Comparison of ENCODE assay signal across 1 cellular context in the genomic region with DNA sequence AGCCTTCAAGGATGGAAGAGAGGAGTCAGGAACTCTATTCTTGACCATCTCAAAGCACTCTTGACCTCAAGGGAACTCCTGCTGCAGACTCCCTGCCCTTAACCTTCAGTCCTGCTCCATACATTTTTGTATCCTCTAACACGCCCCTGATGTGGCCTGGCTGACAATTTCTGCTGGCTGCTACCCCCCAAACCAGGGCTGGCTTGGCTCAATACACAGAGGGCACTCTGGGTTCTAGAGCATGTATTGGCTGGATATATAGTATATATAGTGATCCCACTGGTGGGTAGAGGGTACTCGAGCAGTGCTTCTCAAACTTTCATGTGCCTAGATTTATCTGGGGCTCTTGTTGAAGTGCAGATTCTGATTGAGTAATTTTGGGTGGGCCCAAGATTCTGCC.
TF ChIP-seq lines count a peak whose summit lies in the region.

No MANE protein-coding gene starts in this region.

TF ChIP-seq in SK-N-SH, 30 proteins besides CTCF, POLR2A, EP300 and RAD21 (continued from another document):
- TF ChIP-seq, protein P1, sequence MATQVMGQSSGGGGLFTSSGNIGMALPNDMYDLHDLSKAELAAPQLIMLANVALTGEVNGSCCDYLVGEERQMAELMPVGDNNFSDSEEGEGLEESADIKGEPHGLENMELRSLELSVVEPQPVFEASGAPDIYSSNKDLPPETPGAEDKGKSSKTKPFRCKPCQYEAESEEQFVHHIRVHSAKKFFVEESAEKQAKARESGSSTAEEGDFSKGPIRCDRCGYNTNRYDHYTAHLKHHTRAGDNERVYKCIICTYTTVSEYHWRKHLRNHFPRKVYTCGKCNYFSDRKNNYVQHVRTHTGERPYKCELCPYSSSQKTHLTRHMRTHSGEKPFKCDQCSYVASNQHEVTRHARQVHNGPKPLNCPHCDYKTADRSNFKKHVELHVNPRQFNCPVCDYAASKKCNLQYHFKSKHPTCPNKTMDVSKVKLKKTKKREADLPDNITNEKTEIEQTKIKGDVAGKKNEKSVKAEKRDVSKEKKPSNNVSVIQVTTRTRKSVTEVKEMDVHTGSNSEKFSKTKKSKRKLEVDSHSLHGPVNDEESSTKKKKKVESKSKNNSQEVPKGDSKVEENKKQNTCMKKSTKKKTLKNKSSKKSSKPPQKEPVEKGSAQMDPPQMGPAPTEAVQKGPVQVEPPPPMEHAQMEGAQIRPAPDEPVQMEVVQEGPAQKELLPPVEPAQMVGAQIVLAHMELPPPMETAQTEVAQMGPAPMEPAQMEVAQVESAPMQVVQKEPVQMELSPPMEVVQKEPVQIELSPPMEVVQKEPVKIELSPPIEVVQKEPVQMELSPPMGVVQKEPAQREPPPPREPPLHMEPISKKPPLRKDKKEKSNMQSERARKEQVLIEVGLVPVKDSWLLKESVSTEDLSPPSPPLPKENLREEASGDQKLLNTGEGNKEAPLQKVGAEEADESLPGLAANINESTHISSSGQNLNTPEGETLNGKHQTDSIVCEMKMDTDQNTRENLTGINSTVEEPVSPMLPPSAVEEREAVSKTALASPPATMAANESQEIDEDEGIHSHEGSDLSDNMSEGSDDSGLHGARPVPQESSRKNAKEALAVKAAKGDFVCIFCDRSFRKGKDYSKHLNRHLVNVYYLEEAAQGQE (IDR thresholded peaks at IDR 0.05; ENCODE audit: low read depth, low read length): no peak
- TF ChIP-seq SIN3A (IDR thresholded peaks at IDR 0.05; ENCODE audit: borderline replicate concordance, low read depth, low read length): no peak
- no peak for TF ChIP-seq RXRA (IDR thresholded peaks at IDR 0.05; ENCODE audit: borderline replicate concordance, low read depth)
- TF ChIP-seq RFX5 (IDR thresholded peaks at IDR 0.05; ENCODE audit: low read length): no peak
- TF ChIP-seq ELF1 (IDR thresholded peaks at IDR 0.05): no peak
- no peak for TF ChIP-seq SMC3 (IDR thresholded peaks at IDR 0.05; ENCODE audit: low read depth, low read length)
- no peak for TF ChIP-seq MXI1 (IDR thresholded peaks at IDR 0.05; ENCODE audit: low read depth, low read length)
- TF ChIP-seq MEF2A (IDR thresholded peaks at IDR 0.05; ENCODE audit: borderline replicate concordance, low read depth): no peak
- TF ChIP-seq, protein P2, sequence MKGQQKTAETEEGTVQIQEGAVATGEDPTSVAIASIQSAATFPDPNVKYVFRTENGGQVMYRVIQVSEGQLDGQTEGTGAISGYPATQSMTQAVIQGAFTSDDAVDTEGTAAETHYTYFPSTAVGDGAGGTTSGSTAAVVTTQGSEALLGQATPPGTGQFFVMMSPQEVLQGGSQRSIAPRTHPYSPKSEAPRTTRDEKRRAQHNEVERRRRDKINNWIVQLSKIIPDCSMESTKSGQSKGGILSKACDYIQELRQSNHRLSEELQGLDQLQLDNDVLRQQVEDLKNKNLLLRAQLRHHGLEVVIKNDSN (IDR thresholded peaks at IDR 0.05; ENCODE audit: borderline replicate concordance, low read depth): no peak
